Comparison of ENCODE assay signal across 1 cellular context in genomic region chr3:148128136-148128535, GRCh38.
TF ChIP-seq lines count a peak whose summit lies in the region.

No MANE protein-coding gene starts in this region.

TF ChIP-seq in HepG2, 621 proteins besides CTCF, POLR2A, EP300 and RAD21:
- TF ChIP-seq ZNF775 (CRISPR knock-in tag; IDR thresholded peaks at IDR 0.05; ENCODE audit: borderline replicate concordance) (no peak), STAG1 (CRISPR knock-in tag; IDR thresholded peaks at IDR 0.05) (peak; percentile 22; the same call in 1 of the 2 replicates)
